ENCODE assay signal across 20 cellular contexts in the genomic region with DNA sequence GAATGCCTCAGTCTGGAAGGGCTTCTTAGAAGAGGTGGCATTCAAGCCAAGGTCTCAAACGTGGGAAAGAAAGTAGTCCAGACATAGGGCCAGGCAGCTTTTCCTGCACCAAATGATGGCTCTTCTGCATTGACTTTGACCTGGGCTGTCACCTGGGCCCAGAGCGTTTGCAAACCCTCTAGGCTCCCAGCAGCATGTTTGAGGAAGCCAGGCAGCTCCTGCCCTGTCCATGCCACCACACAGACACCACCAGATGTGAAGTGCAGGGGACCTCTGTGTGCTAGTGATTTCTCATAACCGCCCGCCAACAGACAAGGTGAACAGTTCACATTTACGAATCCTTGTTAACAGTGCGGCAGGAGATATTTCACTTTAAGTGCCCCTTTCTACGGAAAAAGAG. TPM values are rescaled to one million over a fixed set of nuclear protein-coding genes. Genes with fewer than 3 reads are reported as not detected.
DNase-seq lines count a peak whose midpoint lies in the region; FAIRE-seq and TF ChIP-seq lines count a peak whose summit lies in the region.
"Had no signal": no experiment of that assay in that cellular context is flagged by ENCODE, and none has a peak within 500 bp of the region (broad histone marks: within the 10 kb centered on the region; RNA-seq: fewer than 3 reads in every experiment).

No MANE protein-coding gene starts in this region.

- H3K36me3 ChIP-seq in BE2C (no peaks in the 10 kb centered on the region), kidney (ENCODE audit: control insufficient read depth in 1 of 2, insufficient read depth in 2 of 2, low read length in 2 of 2) (no peaks in the 10 kb centered on the region), spleen (no peaks in the 10 kb centered on the region), GM23248 (ENCODE audit: low read depth) (no peaks in the 10 kb centered on the region)
- H3K36me3 ChIP-seq: BLaER1 treated with 17β-estradiol and CSF1 and Interleukin-3, amounts not matched to agents 10 nM and 100 nM had no signal

- H3K27me3 ChIP-seq in BE2C (no peaks in the 10 kb centered on the region), spleen (replicated peaks in 1 of 7) (peaks cover 0 to 21% (median 0%) of the 10 kb centered on the region in 7 donors), GM23248 (replicated peaks; ENCODE audit: insufficient read depth) (peaks cover 24% of the 10 kb centered on the region)
- H3K27me3 ChIP-seq: BLaER1 treated with 17β-estradiol and CSF1 and Interleukin-3, amounts not matched to agents 10 nM and 100 nM had no signal

- no peaks in the 10 kb centered on the region for H3K9me3 ChIP-seq in BE2C
- no peaks in the 10 kb centered on the region for H3K9me3 ChIP-seq in kidney (ENCODE audit: control insufficient read depth in 1 of 2, low read length in 2 of 2)
- peaks cover 0 to 3% (median 0%) of the 10 kb centered on the region in 8 donors for H3K9me3 ChIP-seq in spleen
- H3K9me3 ChIP-seq in GM23248 (ENCODE audit: low read depth) = no peaks in the 10 kb centered on the region

- TF ChIP-seq CTCF in BE2C (IDR thresholded peaks at IDR 0.05; ENCODE audit: low read depth, low read length) (no peak), kidney (IDR thresholded peaks at IDR 0.05; ENCODE audit: borderline replicate concordance, extremely low read depth, insufficient read depth) (no peak), spleen (IDR thresholded peaks at IDR 0.05 in 8 of 11, conservative IDR thresholded peaks at IDR 0.05 in 3 of 11) (no peak)

- 73 to 88% (median 77%) methylated on average over 7 of the region's 7 CpGs for WGBS in spleen, 5 donors
- 41 to 43% methylated on average over 7 of the region's 7 CpGs for WGBS in GM23248 (ENCODE audit: low coverage in 1 of 2, low lambda C conversion rate in 2 of 2, missing lambda C conversion rate in 2 of 2), 2 experiments

- H3K4me1 ChIP-seq in BE2C = no peaks in the 10 kb centered on the region
- no peaks in the 10 kb centered on the region for H3K4me1 ChIP-seq in kidney (ENCODE audit: control insufficient read depth in 1 of 2, insufficient read depth in 1 of 2, low read depth in 1 of 2, low read length in 2 of 2)
- H3K4me1 ChIP-seq in spleen = no peaks in the 10 kb centered on the region
- no peaks in the 10 kb centered on the region for H3K4me1 ChIP-seq in GM23248 (ENCODE audit: insufficient read depth)
- H3K4me1 ChIP-seq: Caco-2 had no signal

- no peaks in the 10 kb centered on the region for H3F3A ChIP-seq in GM23248 (ENCODE audit: insufficient read depth)

- DNase-seq in BE2C (peak; percentile 2), kidney (peak; percentile 34), spleen (peak; percentile 12), T1000 (lab: John Stamatoyannopoulos, UW) (no peak), GM23248 (no peak)
- DNase-seq: 8988T; ACHN; Caco-2; Calu3; CD4-positive, alpha-beta T cell; CD8-positive, alpha-beta T cell; DMS79 treated with DMSO at 0.1 percent for 48 hours; GF-D8 had no signal

- no peak for FAIRE-seq in kidney (lab: Jason Lieb, UNC)
- FAIRE-seq: A204.1, D721Med, G401.6, GM12891, GM19239 had no signal

- H3K27ac ChIP-seq in kidney (ENCODE audit: low read depth in 2 of 2, low read length in 2 of 2) (no peak overlapping the region), spleen (no peak overlapping the region), GM23248 (no peak overlapping the region)
- H3K27ac ChIP-seq: BLaER1 treated with 17β-estradiol and CSF1 and Interleukin-3, amounts not matched to agents 10 nM and 100 nM; C4-2B had no signal

- no peaks in the 10 kb centered on the region for H4K20me1 ChIP-seq in GM23248 (ENCODE audit: insufficient read depth)
- H4K20me1 ChIP-seq: BLaER1 treated with 17β-estradiol and CSF1 and Interleukin-3, amounts not matched to agents 10 nM and 100 nM had no signal

- no peaks in the 10 kb centered on the region for H3K79me2 ChIP-seq in GM23248 (ENCODE audit: insufficient read depth)

- in situ Hi-C loops in GM23248 (cut with MboI) = no loop called here

- no peak for TF ChIP-seq POLR2A in spleen (IDR thresholded peaks at IDR 0.05)

- H3K9ac ChIP-seq in kidney (ENCODE audit: low read length in 2 of 2) (no peak overlapping the region), GM23248 (no peak overlapping the region)
- H3K9ac ChIP-seq: BLaER1 treated with 17β-estradiol and CSF1 and Interleukin-3, amounts not matched to agents 10 nM and 100 nM had no signal

- H3K9me2 ChIP-seq in GM23248 (ENCODE audit: insufficient read depth) = no peaks in the 10 kb centered on the region

- no peak overlapping the region for H3K4me3 ChIP-seq in BE2C (ENCODE audit: low read depth, low read length)
- no peak overlapping the region for H3K4me3 ChIP-seq in kidney (ENCODE audit: low read length in 2 of 2)
- H3K4me3 ChIP-seq in spleen = no peak overlapping the region
- H3K4me3 ChIP-seq in GM23248 = no peak overlapping the region
- H3K4me3 ChIP-seq: BLaER1 treated with 17β-estradiol and CSF1 and Interleukin-3, amounts not matched to agents 10 nM and 100 nM had no signal

- no peak overlapping the region for H2AFZ ChIP-seq in GM23248

- intact Hi-C loops in kidney (cut with DNase I) (no loop called here), spleen (cut with DNase I; ENCODE audit: low total_unique reads) (no loop called here)

- H3K4me2 ChIP-seq in GM23248 (ENCODE audit: unreplicated experiment) = no peak overlapping the region
- H3K4me2 ChIP-seq: BLaER1 treated with 17β-estradiol and CSF1 and Interleukin-3, amounts not matched to agents 10 nM and 100 nM had no signal

RNA-seq across cellular contexts. Expression of a gene that starts 49.9 kb away (rescaled TPM):
- 227 TPM for polyA plus RNA-seq in BE2C (2012; ENCODE audit: insufficient read depth, insufficient read length, low read depth)
- 3.7 TPM for total RNA-seq in kidney
- 12.5 TPM for polyA plus RNA-seq in kidney (ENCODE audit: insufficient read depth, low read depth, low replicate concordance)
- 10 to 100 TPM; 13.9 to 30.7 (median 21.5) TPM for total RNA-seq in spleen
- 1 to 10 TPM; 1.3 to 5.2 (median 2.1) TPM for polyA plus RNA-seq in spleen
- 0.89 and 0.97 TPM in 2 replicates for total RNA-seq in GM23248 (2014; rRNA removed; shearing (Covaris generic))
- not detected in 2 replicates for polyA plus RNA-seq in GM23248 (2016; fragmentation: Nextera tagmentation; extraction: Ambion mirVana)

Comparison
In these comparisons a context has a peak if more than half of its experiments do, and no peak if none do; other contexts are left out.
1. DNase-seq: peak in BE2C (single experiment), kidney (single experiment) and spleen (single experiment); none in T1000 (single experiment) and GM23248 (single experiment).